14 cellular contexts compared by ENCODE assay signal in genomic region chr10:6083523-6084475, GRCh38. TPM values are rescaled to one million over a fixed set of nuclear protein-coding genes. Genes with fewer than 3 reads are reported as not detected.
DNase-seq lines count a peak whose midpoint lies in the region; ATAC-seq and TF ChIP-seq lines count a peak whose summit lies in the region.
"Had no signal": no experiment of that assay in that cellular context is flagged by ENCODE, and none has a peak within 500 bp of the region (broad histone marks: within the 10 kb centered on the region; RNA-seq: fewer than 3 reads in every experiment).

No MANE protein-coding gene starts in this region.

- DNase-seq in AG10803 (ENCODE audit: low read depth) (peak; percentile 46), T-cell (peak in 23 of 34 experiments; percentile 4 to 66 (median 41)), cortex of kidney (lab: John Stamatoyannopoulos, UW) (no peak), body of pancreas (no peak), KG1 (lab: John Stamatoyannopoulos, UW) (no peak), GM03348 (ENCODE audit: low spot score) (no peak)
- peak; percentile 68 for DNase-seq in activated naive CD4-positive, alpha-beta T cell treated with anti-CD3 and anti-CD28 coated beads, Interleukin-2, amount 50 U/mL, for 16 hours
- peak in 8 of 9 donors; percentile 45 to 71 (median 62) for DNase-seq in naive thymus-derived CD4-positive, alpha-beta T cell
- DNase-seq: BE2C, NCI-H345 had no signal

- H3K27me3 ChIP-seq in naive thymus-derived CD4-positive, alpha-beta T cell (ENCODE audit: control insufficient read depth in 2 of 2, insufficient read depth in 2 of 2, low read length in 2 of 2): no peaks in the 10 kb centered on the region
- no peaks in the 10 kb centered on the region for H3K27me3 ChIP-seq in body of pancreas

- H3K4me3 ChIP-seq in AG10803 (ENCODE audit: low read length) (no peak overlapping the region), body of pancreas (no peak overlapping the region)
- peak overlapping the region; percentile 0 for H3K4me3 ChIP-seq in naive thymus-derived CD4-positive, alpha-beta T cell (ENCODE audit: low read length)
- H3K4me3 ChIP-seq: HAP-1 had no signal

- H3K4me1 ChIP-seq in naive thymus-derived CD4-positive, alpha-beta T cell (ENCODE audit: control insufficient read depth in 2 of 2, insufficient read depth in 2 of 2, low read length in 2 of 2): peaks cover 17 to 37% of the 10 kb centered on the region in 2 donors
- peaks cover 17% of the 10 kb centered on the region for H3K4me1 ChIP-seq in body of pancreas
- H3K4me1 ChIP-seq: BE2C, HAP-1 had no signal

- 44 to 51% methylated on average over 17 of the region's 17 CpGs for WGBS in body of pancreas, 2 donors

- peak overlapping the region; percentile 49 to 60 (median 53) for H3K4me3 Mint-ChIP-seq in T-cell
- H3K4me3 Mint-ChIP-seq in naive thymus-derived CD4-positive, alpha-beta T cell: peak overlapping the region; percentile 51 to 90 (median 73)

- H3K27ac ChIP-seq in naive thymus-derived CD4-positive, alpha-beta T cell (ENCODE audit: low read depth, low read length): no peak overlapping the region
- no peak overlapping the region for H3K27ac ChIP-seq in body of pancreas
- H3K27ac ChIP-seq: VCaP had no signal

- ATAC-seq in T-cell (replicated peaks in 1 of 4) (peak; percentile 17 to 64 (median 30)), body of pancreas (no peak)
- ATAC-seq in naive thymus-derived CD4-positive, alpha-beta T cell: peak; percentile 36

- H3K36me3 Mint-ChIP-seq in T-cell: no peaks in the 10 kb centered on the region
- peaks cover 0 to 3% (median 0%) of the 10 kb centered on the region in 5 donors for H3K36me3 Mint-ChIP-seq in naive thymus-derived CD4-positive, alpha-beta T cell

- CTCF ChIA-PET in T-cell (lab: Charles Lee): interaction anchor here (0.6 to 1.8 kb wide), 10 partner anchors 9 to 689 kb away, joined by 3 to 9 read pairs (median 4); no protein-coding TSS in a partner anchor
- CTCF ChIA-PET in naive thymus-derived CD4-positive, alpha-beta T cell (lab: Charles Lee): interaction anchor here (1.0 to 6.0 kb wide), 6 partner anchors 9 to 73 kb away, joined by 3 to 84 read pairs (median 6); no protein-coding TSS in a partner anchor

- POLR2A ChIA-PET in T-cell (lab: Charles Lee): interaction anchor here (0.7 to 1.0 kb wide), 3 partner anchors 13 to 33 kb away, joined by 3 read pairs; no protein-coding TSS in a partner anchor
- POLR2A ChIA-PET in naive thymus-derived CD4-positive, alpha-beta T cell (lab: Charles Lee): interaction anchor here (0.6 to 5.4 kb wide), 11 partner anchors 13 to 525 kb away, joined by 3 to 52 read pairs (median 4); no protein-coding TSS in a partner anchor

- H3K27me3 Mint-ChIP-seq in T-cell: no peaks in the 10 kb centered on the region
- H3K27me3 Mint-ChIP-seq in naive thymus-derived CD4-positive, alpha-beta T cell: no peaks in the 10 kb centered on the region

- H3K36me3 ChIP-seq in naive thymus-derived CD4-positive, alpha-beta T cell (ENCODE audit: control insufficient read depth in 2 of 3, insufficient read depth in 3 of 3, low read length in 3 of 3): no peaks in the 10 kb centered on the region
- H3K36me3 ChIP-seq in body of pancreas (replicated peaks in 1 of 2; ENCODE audit: insufficient read depth in 1 of 2, low read depth in 2 of 2): no peaks in the 10 kb centered on the region
- H3K36me3 ChIP-seq: BE2C, HAP-1 had no signal

- intact Hi-C loops in naive thymus-derived CD4-positive, alpha-beta T cell (cut with micrococcal nuclease): loop anchor here in 1 of 2 donors (1.0 to 10.0 kb wide), 3 partner anchors 15 to 501 kb away; partner anchors contain the start of gene PRKCQ
- intact Hi-C loops in body of pancreas (cut with DNase I): no loop called here

- H3K9me3 Mint-ChIP-seq in T-cell: no peaks in the 10 kb centered on the region
- H3K9me3 Mint-ChIP-seq in naive thymus-derived CD4-positive, alpha-beta T cell: peaks cover 0 to 8% (median 0%) of the 10 kb centered on the region in 11 donors

- no peak for TF ChIP-seq CTCF in AG10803 (conservative IDR thresholded peaks at IDR 0.05; ENCODE audit: low read length)
- TF ChIP-seq CTCF in body of pancreas (IDR thresholded peaks at IDR 0.05): no peak

- peak overlapping the region; percentile 70 to 72 for H3K27ac Mint-ChIP-seq in T-cell
- H3K27ac Mint-ChIP-seq in naive thymus-derived CD4-positive, alpha-beta T cell: peak overlapping the region; percentile 9 to 92 (median 80)

- peaks cover 44 to 63% (median 48%) of the 10 kb centered on the region in 3 donors for H3K4me1 Mint-ChIP-seq in T-cell
- H3K4me1 Mint-ChIP-seq in naive thymus-derived CD4-positive, alpha-beta T cell: peaks cover 30 to 67% (median 56%) of the 10 kb centered on the region in 7 donors

- no peak for TF ChIP-seq POLR2A in body of pancreas (IDR thresholded peaks at IDR 0.05)

- H3K9me3 ChIP-seq in naive thymus-derived CD4-positive, alpha-beta T cell (ENCODE audit: control insufficient read depth in 2 of 3, low read length in 3 of 3): no peaks in the 10 kb centered on the region
- H3K9me3 ChIP-seq in body of pancreas: no peaks in the 10 kb centered on the region
- H3K9me3 ChIP-seq: BE2C had no signal

RNA-seq across cellular contexts. Expression of gene RBM17, which starts 5.0 kb away (rescaled TPM):
- total RNA-seq in T-cell (100 to 1,000 TPM; 119 to 148 (median 127) TPM), body of pancreas (10 to 100 TPM; 54.5 to 57.0 TPM)
- 100 to 1,000 TPM; 120 to 158 (median 127) TPM for total RNA-seq in naive thymus-derived CD4-positive, alpha-beta T cell
- 10 to 100 TPM; 66.6 to 83.0 TPM for polyA plus RNA-seq in naive thymus-derived CD4-positive, alpha-beta T cell

RNA-seq across cellular contexts. Expression of gene IL2RA, which starts 21.6 kb away (rescaled TPM):
- total RNA-seq in T-cell (10 to 100 TPM; 19.9 to 40.4 (median 28.1) TPM), body of pancreas (under 1 TPM; 0.52 to 0.99 TPM)
- total RNA-seq in naive thymus-derived CD4-positive, alpha-beta T cell: 100 to 1,000 TPM in 1 of 5 experiments, 10 to 100 TPM in 1, 1 to 10 TPM in 3; 2.5 to 266 (median 6.7) TPM
- 1 to 10 TPM in 1 of 2 donors, under 1 TPM in 1; 0.85 to 3.0 TPM for polyA plus RNA-seq in naive thymus-derived CD4-positive, alpha-beta T cell
- total RNA-seq: kidney epithelial cell, skeletal muscle tissue had no signal

Comparison
In these comparisons a context has a peak if more than half of its experiments do, and no peak if none do; other contexts are left out.
1. DNase-seq: peak in AG10803 (single experiment), T-cell (23 of 34), activated naive CD4-positive, alpha-beta T cell treated with anti-CD3 and anti-CD28 coated beads, Interleukin-2, amount 50 U/mL, for 16 hours (single experiment) and naive thymus-derived CD4-positive, alpha-beta T cell (8 of 9); none in cortex of kidney (single experiment), body of pancreas (0 of 4), KG1 (single experiment) and GM03348 (single experiment).